2 cellular contexts compared by ENCODE assay signal in genomic region chr1:19370453-19371170, GRCh38.
TF ChIP-seq lines count a peak whose summit lies in the region.

No MANE protein-coding gene starts in this region.

TF ChIP-seq in GM23338, 12 proteins besides CTCF, POLR2A, EP300 and RAD21:
- TF ChIP-seq ZNF462 (CRISPR knock-in tag; IDR thresholded peaks at IDR 0.05) (no peak), ZNF331 (CRISPR knock-in tag; IDR thresholded peaks at IDR 0.05; ENCODE audit: low read depth) (no peak), EZH2 (IDR thresholded peaks at IDR 0.05; ENCODE audit: low read depth, unreplicated experiment) (no peak), ETS1 (IDR thresholded peaks at IDR 0.05) (no peak), ZNF114 (CRISPR knock-in tag; IDR thresholded peaks at IDR 0.05) (no peak), REST (IDR thresholded peaks at IDR 0.05; ENCODE audit: unreplicated experiment) (no peak), POLR2AphosphoS5 (IDR thresholded peaks at IDR 0.05; ENCODE audit: low read depth) (no peak), CREB1 (CRISPR knock-in tag; IDR thresholded peaks at IDR 0.05; ENCODE audit: low read depth) (no peak), STAT1 (IDR thresholded peaks at IDR 0.05; ENCODE audit: unreplicated experiment) (no peak), JUNB (IDR thresholded peaks at IDR 0.05; ENCODE audit: unreplicated experiment) (no peak), EZH2phosphoT487 (IDR thresholded peaks at IDR 0.05; ENCODE audit: unreplicated experiment) (no peak), NANOG (IDR thresholded peaks at IDR 0.05; ENCODE audit: borderline replicate concordance) (no peak)

TF ChIP-seq in WTC11, 78 proteins besides CTCF, POLR2A, EP300 and RAD21 (continued from another document):
- TF ChIP-seq ATF6 (CRISPR knock-in tag; IDR thresholded peaks at IDR 0.05) (no peak), ZNF263 (CRISPR knock-in tag; IDR thresholded peaks at IDR 0.05; ENCODE audit: low read depth) (no peak), ATF2 (CRISPR knock-in tag; IDR thresholded peaks at IDR 0.05; ENCODE audit: borderline replicate concordance, low read depth) (no peak), ZNF121 (CRISPR knock-in tag; IDR thresholded peaks at IDR 0.05) (no peak), NR3C1 (CRISPR knock-in tag; conservative IDR thresholded peaks at IDR 0.05; ENCODE audit: low read depth) (no peak), CBFB (CRISPR knock-in tag; IDR thresholded peaks at IDR 0.05; ENCODE audit: low read depth) (no peak), HMGXB4 (CRISPR knock-in tag; IDR thresholded peaks at IDR 0.05) (no peak), NR1H2 (CRISPR knock-in tag; IDR thresholded peaks at IDR 0.05) (no peak)
TF ChIP-seq in WTC11: peak in this region for 0.
